ENCODE assay signal across 8 cellular contexts in the genomic region with DNA sequence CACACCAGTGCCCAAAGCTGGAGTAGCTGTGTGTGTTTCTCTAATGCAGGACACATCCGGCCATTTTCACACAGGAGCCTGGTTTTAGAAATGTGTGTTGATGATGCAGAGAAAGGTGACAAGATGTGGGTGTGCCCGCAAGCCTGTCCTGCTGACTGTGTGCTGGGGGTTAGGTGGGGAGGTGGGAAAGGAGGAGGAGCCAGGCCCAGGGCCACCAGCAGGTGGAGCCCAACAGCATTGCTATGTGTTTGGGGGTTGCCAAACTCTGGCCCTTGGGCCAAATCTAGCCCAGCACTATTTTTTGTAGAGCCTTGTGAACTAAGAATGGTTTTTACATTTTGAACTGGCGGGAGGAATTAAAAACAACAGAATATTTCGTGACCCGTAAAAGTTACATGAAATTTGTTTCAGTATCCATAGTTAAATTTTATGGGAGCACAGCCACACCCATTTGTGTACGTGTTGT.
DNase-seq lines count a peak whose midpoint lies in the region; ATAC-seq and TF ChIP-seq lines count a peak whose summit lies in the region.

No MANE protein-coding gene starts in this region.

- H3K4me1 Mint-ChIP-seq in activated CD8-positive, alpha-beta memory T cell treated with anti-CD3 and anti-CD28 coated beads, Interleukin-2, amount 10 ng/mL, durations not matched to agents 7 days and 5 days: peaks cover 82% of the 10 kb centered on the region

- CTCF ChIA-PET in activated CD8-positive, alpha-beta memory T cell treated with anti-CD3 and anti-CD28 coated beads, Interleukin-2, amount 10 ng/mL, durations not matched to agents 7 days and 5 days (lab: Charles Lee): interaction anchor here (0.9 to 3.3 kb wide), 11 partner anchors 9 to 102 kb away, joined by 3 to 17 read pairs (median 4); no protein-coding TSS in a partner anchor

- peaks cover 9% of the 10 kb centered on the region for H3K36me3 Mint-ChIP-seq in activated CD8-positive, alpha-beta memory T cell treated with anti-CD3 and anti-CD28 coated beads, Interleukin-2, amount 10 ng/mL, durations not matched to agents 7 days and 5 days

- peak; percentile 68 for TF ChIP-seq CTCF in foreskin fibroblast (IDR thresholded peaks at IDR 0.05; ENCODE audit: low read depth, low read length)

- no peaks in the 10 kb centered on the region for H3K9me3 Mint-ChIP-seq in activated CD8-positive, alpha-beta memory T cell treated with anti-CD3 and anti-CD28 coated beads, Interleukin-2, amount 10 ng/mL, durations not matched to agents 7 days and 5 days (ENCODE audit: low read depth)

- peak overlapping the region; percentile 80 for H3K27ac Mint-ChIP-seq in activated CD8-positive, alpha-beta memory T cell treated with anti-CD3 and anti-CD28 coated beads, Interleukin-2, amount 10 ng/mL, durations not matched to agents 7 days and 5 days

- no peak overlapping the region for H3K4me3 ChIP-seq in foreskin fibroblast (ENCODE audit: low read depth in 1 of 2, low read length in 2 of 2)

- H3K27me3 Mint-ChIP-seq in activated CD8-positive, alpha-beta memory T cell treated with anti-CD3 and anti-CD28 coated beads, Interleukin-2, amount 10 ng/mL, durations not matched to agents 7 days and 5 days: no peaks in the 10 kb centered on the region

- ATAC-seq in activated CD8-positive, alpha-beta memory T cell treated with anti-CD3 and anti-CD28 coated beads, Interleukin-2, amount 10 ng/mL, durations not matched to agents 7 days and 5 days: peak; percentile 85
- no peak for ATAC-seq in GM21786 (IDR thresholded peaks at IDR 0.05; ENCODE audit: unreplicated experiment)

- H3K4me3 Mint-ChIP-seq in activated CD8-positive, alpha-beta memory T cell treated with anti-CD3 and anti-CD28 coated beads, Interleukin-2, amount 10 ng/mL, durations not matched to agents 7 days and 5 days: no peak overlapping the region

- DNase-seq in NCI-H748 (lab: John Stamatoyannopoulos, UW; ENCODE audit: unreplicated experiment) (peak; percentile 26), NCI-H748 treated with DMSO at 0.1 percent for 48 hours (lab: John Stamatoyannopoulos, UW) (no peak), Kasumi-1 (lab: John Stamatoyannopoulos, UW) (peak; percentile 15 to 18), foreskin fibroblast (peak in 1 of 2 donors; percentile 35), NCI-H1694 treated with DMSO at 0.1 percent for 48 hours (lab: John Stamatoyannopoulos, UW) (no peak)
- peak; percentile 86 for DNase-seq in activated CD8-positive, alpha-beta memory T cell treated with anti-CD3 and anti-CD28 coated beads, Interleukin-2, amount 10 ng/mL, durations not matched to agents 7 days and 5 days
- DNase-seq in stimulated activated CD4-positive, alpha-beta T cell treated with anti-CD3 and anti-CD28 coated beads, Interleukin-12 subunit alpha, Interleukin-12 subunit beta, amount 100 ng/mL, for 48 hours (ENCODE audit: low read depth in 2 of 3, low spot score in 1 of 3): peak; percentile 40 to 47 (median 45)

Comparison
In these comparisons a context has a peak if more than half of its experiments do, and no peak if none do; other contexts are left out.
1. DNase-seq: peak in NCI-H748 (single experiment), Kasumi-1 (2 of 2), activated CD8-positive, alpha-beta memory T cell treated with anti-CD3 and anti-CD28 coated beads, Interleukin-2, amount 10 ng/mL, durations not matched to agents 7 days and 5 days (single experiment) and stimulated activated CD4-positive, alpha-beta T cell treated with anti-CD3 and anti-CD28 coated beads, Interleukin-12 subunit alpha, Interleukin-12 subunit beta, amount 100 ng/mL, for 48 hours (3 of 3); none in NCI-H748 treated with DMSO at 0.1 percent for 48 hours (single experiment) and NCI-H1694 treated with DMSO at 0.1 percent for 48 hours (single experiment).